Comparison of ENCODE assay signal across 1 cellular context in genomic region chr2:74461187-74462053, GRCh38.
TF ChIP-seq lines count a peak whose summit lies in the region.

No MANE protein-coding gene starts in this region.

TF ChIP-seq in HCT116, 20 proteins besides CTCF, POLR2A, EP300 and RAD21 (continued from another document):
- TF ChIP-seq FOSL1 (IDR thresholded peaks at IDR 0.05; ENCODE audit: low read depth) (no peak), REST (IDR thresholded peaks at IDR 0.05; ENCODE audit: low read depth) (no peak), ZBTB33 (IDR thresholded peaks at IDR 0.05; ENCODE audit: extremely low read depth, insufficient replicate concordance, low read length) (no peak), ATF3 (IDR thresholded peaks at IDR 0.05) (no peak), EGR1 (IDR thresholded peaks at IDR 0.05; ENCODE audit: low read depth) (no peak), SRF (IDR thresholded peaks at IDR 0.05; ENCODE audit: low read depth) (no peak), MAX (IDR thresholded peaks at IDR 0.05) (no peak), ZFX (IDR thresholded peaks at IDR 0.05) (no peak), ZNF274 (IDR thresholded peaks at IDR 0.05; ENCODE audit: low read depth, low read length) (no peak), JUND (IDR thresholded peaks at IDR 0.05) (no peak), POLR2AphosphoS5 (IDR thresholded peaks at IDR 0.05; ENCODE audit: low read depth, low read length) (no peak; the same call in 1 of the 2 replicates), SP1 (IDR thresholded peaks at IDR 0.05; ENCODE audit: low read depth) (no peak), SIN3A (IDR thresholded peaks at IDR 0.05; ENCODE audit: low read depth) (no peak), CBX3 (IDR thresholded peaks at IDR 0.05; ENCODE audit: low read depth) (no peak), CEBPB (IDR thresholded peaks at IDR 0.05; ENCODE audit: low read depth) (no peak), EZH2phosphoT487 (IDR thresholded peaks at IDR 0.05; ENCODE audit: borderline replicate concordance) (no peak), YY1 (IDR thresholded peaks at IDR 0.05; ENCODE audit: extremely low read depth, insufficient replicate concordance, low read depth, low read length) (no peak)
